In genomic region chr3:155604967-155605366, GRCh38 we compare ENCODE assay signal across 19 cellular contexts.
"Had no signal": no experiment of that assay in that cellular context is flagged by ENCODE, and none has a peak within 500 bp of the region (broad histone marks: within the 10 kb centered on the region; RNA-seq: fewer than 3 reads in every experiment).

No MANE protein-coding gene starts in this region.

- H3K4me3 ChIP-seq: gastrocnemius medialis, left ventricle myocardium inferior, lower lobe of right lung, sigmoid colon, skin epidermis, stomach had no signal

- H3K4me3 Mint-ChIP-seq: memory B cell; natural killer cell treated with Interleukin-12 subunit alpha and Interleukin-12 subunit beta and Interleukin-15 and Interleukin-18, amount 100 ng/mL, for 72 hours; stimulated activated naive B cell treated with anti-CD40 and anti-IgM and Interleukin-4, amounts not matched to agents 10 μg/mL and 1 μg/mL and 100 μg/mL, for 72 hours had no signal

- H3K4me1 Mint-ChIP-seq: memory B cell; stimulated activated naive B cell treated with anti-CD40 and anti-IgM and Interleukin-4, amounts not matched to agents 10 μg/mL and 1 μg/mL and 100 μg/mL, for 72 hours had no signal

- H3K27ac Mint-ChIP-seq: memory B cell; natural killer cell treated with Interleukin-12 subunit alpha and Interleukin-12 subunit beta and Interleukin-15 and Interleukin-18, amount 100 ng/mL, for 72 hours; stimulated activated naive B cell treated with anti-CD40 and anti-IgM and Interleukin-4, amounts not matched to agents 10 μg/mL and 1 μg/mL and 100 μg/mL, for 72 hours had no signal

- DNase-seq: cortex of kidney; effector memory CD4-positive, alpha-beta T cell; gastrocnemius medialis; kidney; left cardiac atrium; left ventricle myocardium inferior; lower lobe of right lung; midbrain; sigmoid colon; stimulated activated CD4-positive, alpha-beta T cell treated with anti-CD3 and anti-CD28 coated beads, Interleukin-2, amount 100 ng/mL, for 24 hours; stimulated activated CD4-positive, alpha-beta T cell treated with anti-CD3 and anti-CD28 coated beads, Interleukin-4, amount 100 ng/mL, for 4 hours; stimulated activated naive B cell treated with anti-CD40 and anti-IgM and Interleukin-4, amounts not matched to agents 10 μg/mL and 1 μg/mL and 100 μg/mL, for 72 hours; stomach; trophoblast cell had no signal

- H3K36me3 ChIP-seq: gastrocnemius medialis, left ventricle myocardium inferior, lower lobe of right lung, neutrophil, sigmoid colon, stomach had no signal

- H3K4me1 ChIP-seq: gastrocnemius medialis, left ventricle myocardium inferior, lower lobe of right lung, sigmoid colon had no signal

- H3K27me3 Mint-ChIP-seq: natural killer cell treated with Interleukin-12 subunit alpha and Interleukin-12 subunit beta and Interleukin-15 and Interleukin-18, amount 100 ng/mL, for 72 hours; stimulated activated naive B cell treated with anti-CD40 and anti-IgM and Interleukin-4, amounts not matched to agents 10 μg/mL and 1 μg/mL and 100 μg/mL, for 72 hours had no signal

- H3K27ac ChIP-seq: gastrocnemius medialis, left ventricle myocardium inferior, lower lobe of right lung, neutrophil, sigmoid colon, skin epidermis, stomach had no signal

- H3K9me3 ChIP-seq: gastrocnemius medialis, lower lobe of right lung, neutrophil had no signal

- H3K36me3 Mint-ChIP-seq: memory B cell had no signal

- H3K27me3 ChIP-seq: gastrocnemius medialis, neutrophil, sigmoid colon, stomach had no signal

- ATAC-seq: esophagus mucosa; gastrocnemius medialis; left cardiac atrium; lower lobe of right lung; natural killer cell treated with Interleukin-12 subunit alpha and Interleukin-12 subunit beta and Interleukin-15 and Interleukin-18, amount 100 ng/mL, for 72 hours; stimulated activated naive B cell treated with anti-CD40 and anti-IgM and Interleukin-4, amounts not matched to agents 10 μg/mL and 1 μg/mL and 100 μg/mL, for 72 hours had no signal
